ENCODE assay signal across 8 cellular contexts in genomic region chr5:57176350-57176857, GRCh38. TPM values are rescaled to one million over a fixed set of nuclear protein-coding genes. Genes with fewer than 3 reads are reported as not detected.
A peak's percentile ranks its signal among the peaks of the same experiment; 100 is the strongest.
DNase-seq lines count a peak whose midpoint lies in the region; ATAC-seq and TF ChIP-seq lines count a peak whose summit lies in the region.

No MANE protein-coding gene starts in this region.

- no peaks in the 10 kb centered on the region for H3K27me3 Mint-ChIP-seq in dendritic cell treated with granulocyte-macrophage colony-stimulating factor and Interleukin-4, amounts not matched to agents 40 ng/mL and 50 ng/mL, for 4 days

- peaks cover 61% of the 10 kb centered on the region for H3K36me3 Mint-ChIP-seq in dendritic cell treated with granulocyte-macrophage colony-stimulating factor and Interleukin-4, amounts not matched to agents 40 ng/mL and 50 ng/mL, for 4 days (ENCODE audit: low read depth)

- H3K4me3 ChIP-seq in GM06990 (replicated peaks; ENCODE audit: low read depth, low read length), result peak overlapping the region; percentile 99
- peak overlapping the region; percentile 88 for H3K4me3 ChIP-seq in NT2/D1 (ENCODE audit: insufficient read length, low read depth)

- H3K4me1 Mint-ChIP-seq in dendritic cell treated with granulocyte-macrophage colony-stimulating factor and Interleukin-4, amounts not matched to agents 40 ng/mL and 50 ng/mL, for 4 days (ENCODE audit: low read depth), result peaks cover 68% of the 10 kb centered on the region

- no peak for TF ChIP-seq POLR2A in GM18505 (IDR thresholded peaks at IDR 0.05; ENCODE audit: borderline replicate concordance, extremely low read depth, insufficient read depth, insufficient read length)

- no peaks in the 10 kb centered on the region for H3K9me3 Mint-ChIP-seq in dendritic cell treated with granulocyte-macrophage colony-stimulating factor and Interleukin-4, amounts not matched to agents 40 ng/mL and 50 ng/mL, for 4 days

- intact Hi-C loops in dendritic cell treated with granulocyte-macrophage colony-stimulating factor and Interleukin-4, amounts not matched to agents 40 ng/mL and 50 ng/mL, for 4 days (cut with micrococcal nuclease), result loop anchor here (5.0 to 10.0 kb wide), 3 partner anchors 36 to 1872 kb away; partner anchors contain the start of genes DHX29 and MTREX

- no peaks in the 10 kb centered on the region for H3K9me3 ChIP-seq in NT2/D1 (ENCODE audit: insufficient read depth, low read length)

- no peak for ATAC-seq in HG03039 (IDR thresholded peaks at IDR 0.05; ENCODE audit: unreplicated experiment)
- ATAC-seq in GM21390 (IDR thresholded peaks at IDR 0.05; ENCODE audit: unreplicated experiment), result no peak
- no peak for ATAC-seq in GM18505 (IDR thresholded peaks at IDR 0.05; ENCODE audit: unreplicated experiment)
- ATAC-seq in GM18502 (IDR thresholded peaks at IDR 0.05; ENCODE audit: poor library complexity, unreplicated experiment), result no peak

- H3K36me3 ChIP-seq in GM06990 (ENCODE audit: control insufficient read depth, insufficient read depth, low read length) (no peaks in the 10 kb centered on the region), NT2/D1 (ENCODE audit: insufficient read depth, insufficient read length, low read length) (peaks cover 28% of the 10 kb centered on the region)

- peak overlapping the region; percentile 100 for H3K27ac Mint-ChIP-seq in dendritic cell treated with granulocyte-macrophage colony-stimulating factor and Interleukin-4, amounts not matched to agents 40 ng/mL and 50 ng/mL, for 4 days

- H3K27me3 ChIP-seq in GM06990 (replicated peaks; ENCODE audit: control insufficient read depth, insufficient read depth, low read length) (no peaks in the 10 kb centered on the region), NT2/D1 (ENCODE audit: insufficient read depth, insufficient read length) (no peaks in the 10 kb centered on the region)

- no peak for TF ChIP-seq CTCF in GM06990 (IDR thresholded peaks at IDR 0.05; ENCODE audit: insufficient read depth, low read length, poor library complexity, severe bottlenecking)

- peak overlapping the region; percentile 96 for H3K4me3 Mint-ChIP-seq in dendritic cell treated with granulocyte-macrophage colony-stimulating factor and Interleukin-4, amounts not matched to agents 40 ng/mL and 50 ng/mL, for 4 days

- no peak for DNase-seq in GM06990 (ENCODE audit: extremely low read depth, insufficient read length)
- no peak for DNase-seq in NT2/D1 (ENCODE audit: low read depth, low spot score)
- peak; percentile 14 for DNase-seq in myocyte (ENCODE audit: low read depth)

- H3K9ac ChIP-seq in NT2/D1 (ENCODE audit: insufficient read length, low read depth), result no peak overlapping the region

- no peaks in the 10 kb centered on the region for H3K4me1 ChIP-seq in NT2/D1 (ENCODE audit: insufficient read depth, insufficient read length)

RNA-seq across cellular contexts. Expression of gene GPBP1, which starts 2.5 kb away (rescaled TPM):
- total RNA-seq in myocyte, result 66.9 and 83.7 TPM in 2 replicates
- polyA plus RNA-seq in myocyte (2012), result 23.9 TPM
